ENCODE assay signal across 1 cellular context in genomic region chr3:43689166-43689565, GRCh38.
TF ChIP-seq lines count a peak whose summit lies in the region.

No MANE protein-coding gene starts in this region.

TF ChIP-seq in K562, 482 proteins besides CTCF, POLR2A, EP300 and RAD21:
- TF ChIP-seq ZBTB11 (CRISPR knock-in tag; IDR thresholded peaks at IDR 0.05) (0 out of 6 replicates have a peak, but pooled peaks of 1 of the 3 experiments have one; percentile 30), COPS2 (conservative IDR thresholded peaks at IDR 0.05) (no peak), ID3 (CRISPR knock-in tag; IDR thresholded peaks at IDR 0.05) (no peak), ID3 (tag; IDR thresholded peaks at IDR 0.05) (no peak), ZNF184 (CRISPR knock-in tag; IDR thresholded peaks at IDR 0.05) (no peak), MYC (IDR thresholded peaks at IDR 0.05; ENCODE audit: low read depth, low read length) (no peak), MYC (CRISPR knock-in tag; IDR thresholded peaks at IDR 0.05; ENCODE audit: borderline replicate concordance, low read depth) (no peak), ZNF316 (IDR thresholded peaks at IDR 0.05) (peak; percentile 87), ZBTB40 (IDR thresholded peaks at IDR 0.05) (0 out of 2 replicates have a peak, but pooled peaks have one; percentile 4), ZBTB40 (CRISPR knock-in tag; IDR thresholded peaks at IDR 0.05) (no peak), MAFG (tag; conservative IDR thresholded peaks at IDR 0.05) (0 out of 2 replicates have a peak, but pooled peaks have one; percentile 49), GTF2E2 (tag; IDR thresholded peaks at IDR 0.05) (no peak), HSF4 (CRISPR knock-in tag; IDR thresholded peaks at IDR 0.05; ENCODE audit: borderline replicate concordance) (no peak), PBX2 (CRISPR knock-in tag; IDR thresholded peaks at IDR 0.05; ENCODE audit: low read depth) (peak; percentile 45; the same call in 1 of the 2 replicates), PBX2 (tag; conservative IDR thresholded peaks at IDR 0.05; ENCODE audit: low read depth) (peak; percentile 92), ETV5 (CRISPR knock-in tag; IDR thresholded peaks at IDR 0.05; ENCODE audit: low read depth) (no peak), PKNOX1 (IDR thresholded peaks at IDR 0.05) (peak; percentile 95), E2F6 (IDR thresholded peaks at IDR 0.05; ENCODE audit: borderline replicate concordance in 1 of 2, extremely low read depth in 1 of 2, insufficient read depth in 1 of 2, insufficient read length in 1 of 2, low read depth in 1 of 2, low read length in 1 of 2, poor library complexity in 1 of 2, severe bottlenecking in 1 of 2) (no peak), MECOM (CRISPR knock-in tag; IDR thresholded peaks at IDR 0.05) (0 out of 2 replicates have a peak, but pooled peaks have one; percentile 15), ZNF639 (CRISPR knock-in tag; conservative IDR thresholded peaks at IDR 0.05 in 1 of 2, IDR thresholded peaks at IDR 0.05 in 1 of 2) (no peak), MAFF (IDR thresholded peaks at IDR 0.05; ENCODE audit: low read length) (peak; percentile 44), ZNF175 (CRISPR knock-in tag; IDR thresholded peaks at IDR 0.05; ENCODE audit: low read depth) (no peak), SREBF1 (IDR thresholded peaks at IDR 0.05; ENCODE audit: borderline replicate concordance, low read depth, low read length) (no peak), MEIS2 (IDR thresholded peaks at IDR 0.05; ENCODE audit: partially characterized antibody) (peak; percentile 96), LEF1 (IDR thresholded peaks at IDR 0.05) (no peak), ZEB2 (IDR thresholded peaks at IDR 0.05) (no peak), ZNF785 (CRISPR knock-in tag; IDR thresholded peaks at IDR 0.05) (no peak), SMAD2 (IDR thresholded peaks at IDR 0.05; ENCODE audit: low read depth, low read length) (no peak), KAT2B (IDR thresholded peaks at IDR 0.05; ENCODE audit: low read depth, low read length) (no peak)
